ENCODE assay signal across 14 cellular contexts in genomic region chr3:2595486-2595885, GRCh38.
DNase-seq lines count a peak whose midpoint lies in the region; ATAC-seq and TF ChIP-seq lines count a peak whose summit lies in the region.
"Had no signal": no experiment of that assay in that cellular context is flagged by ENCODE, and none has a peak within 500 bp of the region (broad histone marks: within the 10 kb centered on the region; RNA-seq: fewer than 3 reads in every experiment).

No MANE protein-coding gene starts in this region.

- H3K4me3 ChIP-seq in GM23338: no peak overlapping the region
- H3K4me3 ChIP-seq: HAP-1 had no signal

- H3F3A ChIP-seq in GM23338 (replicated peaks; ENCODE audit: low read depth): no peaks in the 10 kb centered on the region

- H3K36me3 ChIP-seq in GM23338 (ENCODE audit: insufficient read depth): no peaks in the 10 kb centered on the region
- H3K36me3 ChIP-seq: HAP-1 had no signal

- no peak overlapping the region for H3K27ac Mint-ChIP-seq in GM23338
- H3K27ac Mint-ChIP-seq: CD4-positive, alpha-beta T cell had no signal

- ATAC-seq in GM23338 (no peak), GM21717 (IDR thresholded peaks at IDR 0.05; ENCODE audit: unreplicated experiment) (no peak)
- ATAC-seq: HepG2 had no signal

- no peaks in the 10 kb centered on the region for H4K20me1 ChIP-seq in GM23338 (replicated peaks; ENCODE audit: insufficient read depth)

- H3K79me2 ChIP-seq in GM23338 (replicated peaks; ENCODE audit: insufficient read depth): no peaks in the 10 kb centered on the region

- no peaks in the 10 kb centered on the region for H3K4me1 ChIP-seq in GM23338 (ENCODE audit: insufficient read depth)
- H3K4me1 ChIP-seq: HAP-1 had no signal

- H3K27me3 ChIP-seq in GM23338 (ENCODE audit: insufficient read depth): no peaks in the 10 kb centered on the region

- H3K27me3 Mint-ChIP-seq in GM23338 (ENCODE audit: insufficient read depth, low read depth, poor library complexity): no peaks in the 10 kb centered on the region
- H3K27me3 Mint-ChIP-seq: CD4-positive, alpha-beta T cell had no signal

- peaks cover 90% of the 10 kb centered on the region for H3K9me3 Mint-ChIP-seq in GM23338

- no peaks in the 10 kb centered on the region for H3K9me2 ChIP-seq in GM23338 (ENCODE audit: insufficient read depth)

- H3K27ac ChIP-seq in 22Rv1: peak overlapping the region; percentile 71
- no peak overlapping the region for H3K27ac ChIP-seq in GM23338 (ENCODE audit: low read depth)
- peak overlapping the region; percentile 92; the same call in 1 of the 2 replicates for H3K27ac ChIP-seq in VCaP

- no peaks in the 10 kb centered on the region for H3K4me1 Mint-ChIP-seq in GM23338

- peaks cover 20% of the 10 kb centered on the region; the same call in 2 of the 3 replicates for H3K36me3 Mint-ChIP-seq in GM23338 (ENCODE audit: low read depth)

- no peak overlapping the region for H3K4me2 ChIP-seq in GM23338

- TF ChIP-seq CTCF in 22Rv1 (IDR thresholded peaks at IDR 0.05) (peak; percentile 19; the same call in 1 of the 2 replicates), GM23338 (conservative IDR thresholded peaks at IDR 0.05; ENCODE audit: low read depth in 2 of 2) (peak; percentile 41 to 60; a peak in 2 of 4 replicates), VCaP (conservative IDR thresholded peaks at IDR 0.05) (no peak)

- H2AFZ ChIP-seq in GM23338: no peak overlapping the region

- DNase-seq in GM23338 (ENCODE audit: low spot score) (peak; percentile 20), iPS-NIHi7 (ENCODE audit: extremely low spot score) (peak; percentile 14), SW480 (ENCODE audit: low spot score) (no peak), RKO (ENCODE audit: low spot score) (no peak)
- DNase-seq: ACHN; C1 segment of cervical spinal cord; Calu3; CD4-positive, alpha-beta T cell; DMS 273 treated with DMSO at 0.1 percent for 48 hours had no signal

- no peak overlapping the region for H3K4me3 Mint-ChIP-seq in GM23338
- H3K4me3 Mint-ChIP-seq: CD4-positive, alpha-beta T cell had no signal

TF ChIP-seq in GM23338, 12 proteins besides CTCF, POLR2A, EP300 and RAD21:
- TF ChIP-seq NANOG (IDR thresholded peaks at IDR 0.05; ENCODE audit: borderline replicate concordance): no peak

Comparison
In these comparisons a context has a peak if more than half of its experiments do, and no peak if none do; other contexts are left out.
1. DNase-seq: peak in GM23338 (single experiment) and iPS-NIHi7 (single experiment); none in SW480 (single experiment) and RKO (single experiment).